In genomic region chr21:36861924-36862323, GRCh38 we compare ENCODE assay signal across 31 cellular contexts.
DNase-seq lines count a peak whose midpoint lies in the region; ATAC-seq and TF ChIP-seq lines count a peak whose summit lies in the region.
"Had no signal": no experiment of that assay in that cellular context is flagged by ENCODE, and none has a peak within 500 bp of the region (broad histone marks: within the 10 kb centered on the region; RNA-seq: fewer than 3 reads in every experiment).

No MANE protein-coding gene starts in this region.

- no peaks in the 10 kb centered on the region for H3K27me3 Mint-ChIP-seq in activated CD8-positive, alpha-beta T cell treated with anti-CD3 and anti-CD28 coated beads, Interleukin-2, amount 10 ng/mL, durations not matched to agents 7 days and 5 days (ENCODE audit: low read depth)
- no peaks in the 10 kb centered on the region for H3K27me3 Mint-ChIP-seq in activated CD8-positive, alpha-beta T cell treated with anti-CD3 and anti-CD28 coated beads for 36 hours
- H3K27me3 Mint-ChIP-seq in activated T-helper 17 cell treated with anti-CD3 and anti-CD28 coated beads, Interleukin-2, amount 50 U/mL, for 72 hours: no peaks in the 10 kb centered on the region
- no peaks in the 10 kb centered on the region for H3K27me3 Mint-ChIP-seq in type B pancreatic cell
- H3K27me3 Mint-ChIP-seq: activated CD4-positive, alpha-beta T cell treated with anti-CD3 and anti-CD28 coated beads, Interleukin-2, amount 10 ng/mL, durations not matched to agents 7 days and 5 days; activated CD8-positive, alpha-beta memory T cell treated with anti-CD3 and anti-CD28 coated beads, Interleukin-2, amount 10 ng/mL, durations not matched to agents 7 days and 5 days; CD4-positive, alpha-beta memory T cell; effector memory CD8-positive, alpha-beta T cell; stimulated activated naive B cell treated with anti-CD40 and anti-IgM and Interleukin-4, amounts not matched to agents 10 μg/mL and 1 μg/mL and 100 μg/mL, for 72 hours had no signal

- POLR2A ChIA-PET in activated CD8-positive, alpha-beta T cell treated with anti-CD3 and anti-CD28 coated beads, Interleukin-2, amount 10 ng/mL, durations not matched to agents 7 days and 5 days (lab: Charles Lee): no interaction called here
- POLR2A ChIA-PET in activated CD8-positive, alpha-beta T cell treated with anti-CD3 and anti-CD28 coated beads for 36 hours (lab: Charles Lee): no interaction called here

- CTCF ChIA-PET in activated CD8-positive, alpha-beta T cell treated with anti-CD3 and anti-CD28 coated beads, Interleukin-2, amount 10 ng/mL, durations not matched to agents 7 days and 5 days (lab: Charles Lee): no interaction called here
- CTCF ChIA-PET in activated CD8-positive, alpha-beta T cell treated with anti-CD3 and anti-CD28 coated beads for 36 hours (lab: Charles Lee): no interaction called here

- intact Hi-C loops in activated CD8-positive, alpha-beta T cell treated with anti-CD3 and anti-CD28 coated beads for 36 hours (cut with micrococcal nuclease): no loop called here

- no peak overlapping the region for H3K4me3 Mint-ChIP-seq in activated CD8-positive, alpha-beta T cell treated with anti-CD3 and anti-CD28 coated beads, Interleukin-2, amount 10 ng/mL, durations not matched to agents 7 days and 5 days
- H3K4me3 Mint-ChIP-seq in activated CD8-positive, alpha-beta T cell treated with anti-CD3 and anti-CD28 coated beads for 36 hours: no peak overlapping the region
- H3K4me3 Mint-ChIP-seq in activated T-helper 17 cell treated with anti-CD3 and anti-CD28 coated beads, Interleukin-2, amount 50 U/mL, for 72 hours: no peak overlapping the region
- H3K4me3 Mint-ChIP-seq in type B pancreatic cell: no peak overlapping the region
- H3K4me3 Mint-ChIP-seq: activated CD4-positive, alpha-beta T cell treated with anti-CD3 and anti-CD28 coated beads, Interleukin-2, amount 10 ng/mL, durations not matched to agents 7 days and 5 days; activated CD8-positive, alpha-beta memory T cell treated with anti-CD3 and anti-CD28 coated beads, Interleukin-2, amount 10 ng/mL, durations not matched to agents 7 days and 5 days; CD4-positive, alpha-beta memory T cell; effector memory CD8-positive, alpha-beta T cell; neural crest cell; stimulated activated naive B cell treated with anti-CD40 and anti-IgM and Interleukin-4, amounts not matched to agents 10 μg/mL and 1 μg/mL and 100 μg/mL, for 72 hours had no signal

- H3K27ac ChIP-seq in foreskin keratinocyte: peak overlapping the region; percentile 61
- H3K27ac ChIP-seq: adrenal gland, cardiac muscle cell, coronary artery, suprapubic skin, WERI-Rb-1 had no signal

- no peaks in the 10 kb centered on the region for H3K36me3 Mint-ChIP-seq in activated CD8-positive, alpha-beta T cell treated with anti-CD3 and anti-CD28 coated beads, Interleukin-2, amount 10 ng/mL, durations not matched to agents 7 days and 5 days (ENCODE audit: low read depth)
- no peaks in the 10 kb centered on the region for H3K36me3 Mint-ChIP-seq in activated CD8-positive, alpha-beta T cell treated with anti-CD3 and anti-CD28 coated beads for 36 hours (ENCODE audit: low read depth)
- peaks cover 8% of the 10 kb centered on the region for H3K36me3 Mint-ChIP-seq in activated T-helper 17 cell treated with anti-CD3 and anti-CD28 coated beads, Interleukin-2, amount 50 U/mL, for 72 hours (ENCODE audit: low read depth)
- no peaks in the 10 kb centered on the region for H3K36me3 Mint-ChIP-seq in type B pancreatic cell

- H3K4me1 Mint-ChIP-seq in activated CD8-positive, alpha-beta T cell treated with anti-CD3 and anti-CD28 coated beads, Interleukin-2, amount 10 ng/mL, durations not matched to agents 7 days and 5 days (ENCODE audit: low read depth): peaks cover 22% of the 10 kb centered on the region
- H3K4me1 Mint-ChIP-seq in activated CD8-positive, alpha-beta T cell treated with anti-CD3 and anti-CD28 coated beads for 36 hours (ENCODE audit: low read depth): peaks cover 22% of the 10 kb centered on the region
- peaks cover 7% of the 10 kb centered on the region for H3K4me1 Mint-ChIP-seq in activated T-helper 17 cell treated with anti-CD3 and anti-CD28 coated beads, Interleukin-2, amount 50 U/mL, for 72 hours
- peaks cover 13% of the 10 kb centered on the region for H3K4me1 Mint-ChIP-seq in type B pancreatic cell (ENCODE audit: unreplicated experiment)

- DNase-seq in activated CD8-positive, alpha-beta T cell treated with anti-CD3 and anti-CD28 coated beads, Interleukin-2, amount 10 ng/mL, durations not matched to agents 7 days and 5 days: no peak
- no peak for DNase-seq in activated CD8-positive, alpha-beta T cell treated with anti-CD3 and anti-CD28 coated beads for 36 hours
- DNase-seq in foreskin keratinocyte (no peak), type B pancreatic cell (ENCODE audit: extremely low spot score, unreplicated experiment) (no peak), D341Med (ENCODE audit: low spot score) (no peak), NCI-H2171 treated with DMSO at 0.1 percent for 48 hours (lab: John Stamatoyannopoulos, UW) (no peak)
- DNase-seq: 8988T; activated CD4-positive, alpha-beta T cell treated with anti-CD3 and anti-CD28 coated beads, Interleukin-2, amount 10 ng/mL, durations not matched to agents 7 days and 5 days; activated CD8-positive, alpha-beta memory T cell treated with anti-CD3 and anti-CD28 coated beads, Interleukin-2, amount 10 ng/mL, durations not matched to agents 7 days and 5 days; activated naive CD4-positive, alpha-beta T cell; activated T-cell treated with anti-CD3 and anti-CD28 coated beads, Interleukin-2, amount 50 U/mL, for 48 hours; adrenal gland; AML-193; CD4-positive, alpha-beta memory T cell; effector memory CD8-positive, alpha-beta T cell; foreskin melanocyte; KG1; NCI-H1436 treated with DMSO at 0.1 percent for 48 hours; NCI-H446 treated with DMSO at 0.1 percent for 48 hours; NCI-H82; stimulated activated CD4-positive, alpha-beta T cell treated with anti-CD3 and anti-CD28 coated beads, Interleukin-4, amount 100 ng/mL, for 4 hours; stimulated activated naive B cell treated with anti-CD40 and anti-IgM and Interleukin-4, amounts not matched to agents 10 μg/mL and 1 μg/mL and 100 μg/mL, for 72 hours; T-helper 9 cell; WERI-Rb-1 had no signal

- H3K27ac Mint-ChIP-seq in activated CD8-positive, alpha-beta T cell treated with anti-CD3 and anti-CD28 coated beads, Interleukin-2, amount 10 ng/mL, durations not matched to agents 7 days and 5 days: peak overlapping the region; percentile 16
- H3K27ac Mint-ChIP-seq in activated CD8-positive, alpha-beta T cell treated with anti-CD3 and anti-CD28 coated beads for 36 hours: no peak overlapping the region
- peak overlapping the region; percentile 11 for H3K27ac Mint-ChIP-seq in activated T-helper 17 cell treated with anti-CD3 and anti-CD28 coated beads, Interleukin-2, amount 50 U/mL, for 72 hours
- peak overlapping the region; percentile 0 for H3K27ac Mint-ChIP-seq in type B pancreatic cell
- H3K27ac Mint-ChIP-seq: activated CD4-positive, alpha-beta T cell treated with anti-CD3 and anti-CD28 coated beads, Interleukin-2, amount 10 ng/mL, durations not matched to agents 7 days and 5 days; activated CD8-positive, alpha-beta memory T cell treated with anti-CD3 and anti-CD28 coated beads, Interleukin-2, amount 10 ng/mL, durations not matched to agents 7 days and 5 days; CD4-positive, alpha-beta memory T cell; effector memory CD8-positive, alpha-beta T cell; stimulated activated naive B cell treated with anti-CD40 and anti-IgM and Interleukin-4, amounts not matched to agents 10 μg/mL and 1 μg/mL and 100 μg/mL, for 72 hours had no signal

- TF ChIP-seq CTCF in activated CD8-positive, alpha-beta T cell treated with anti-CD3 and anti-CD28 coated beads for 36 hours (IDR thresholded peaks at IDR 0.05): no peak
- TF ChIP-seq CTCF in foreskin keratinocyte (conservative IDR thresholded peaks at IDR 0.05) (no peak), type B pancreatic cell (conservative IDR thresholded peaks at IDR 0.05) (no peak)

- H3K9me3 Mint-ChIP-seq in activated CD8-positive, alpha-beta T cell treated with anti-CD3 and anti-CD28 coated beads, Interleukin-2, amount 10 ng/mL, durations not matched to agents 7 days and 5 days (ENCODE audit: insufficient read depth): no peaks in the 10 kb centered on the region
- H3K9me3 Mint-ChIP-seq in activated CD8-positive, alpha-beta T cell treated with anti-CD3 and anti-CD28 coated beads for 36 hours: no peaks in the 10 kb centered on the region
- H3K9me3 Mint-ChIP-seq in activated T-helper 17 cell treated with anti-CD3 and anti-CD28 coated beads, Interleukin-2, amount 50 U/mL, for 72 hours: no peaks in the 10 kb centered on the region
- H3K9me3 Mint-ChIP-seq in type B pancreatic cell: no peaks in the 10 kb centered on the region
- H3K9me3 Mint-ChIP-seq: CD4-positive, alpha-beta memory T cell; effector memory CD8-positive, alpha-beta T cell; neural crest cell had no signal

- no peaks in the 10 kb centered on the region for H3K27me3 ChIP-seq in foreskin keratinocyte
- H3K27me3 ChIP-seq: adrenal gland, cardiac muscle cell, suprapubic skin had no signal

- no peak for ATAC-seq in activated CD8-positive, alpha-beta T cell treated with anti-CD3 and anti-CD28 coated beads, Interleukin-2, amount 10 ng/mL, durations not matched to agents 7 days and 5 days
- no peak for ATAC-seq in activated CD8-positive, alpha-beta T cell treated with anti-CD3 and anti-CD28 coated beads for 36 hours
- ATAC-seq in activated T-helper 17 cell treated with anti-CD3 and anti-CD28 coated beads, Interleukin-2, amount 50 U/mL, for 72 hours (replicated peaks): no peak
- ATAC-seq in foreskin keratinocyte (no peak), HG03571 (IDR thresholded peaks at IDR 0.05; ENCODE audit: unreplicated experiment) (no peak)
- ATAC-seq: activated CD8-positive, alpha-beta memory T cell treated with anti-CD3 and anti-CD28 coated beads, Interleukin-2, amount 10 ng/mL, durations not matched to agents 7 days and 5 days; effector memory CD8-positive, alpha-beta T cell; sciatic nerve; stimulated activated naive B cell treated with anti-CD40 and anti-IgM and Interleukin-4, amounts not matched to agents 10 μg/mL and 1 μg/mL and 100 μg/mL, for 72 hours had no signal

- peaks cover 15% of the 10 kb centered on the region for H3K4me1 ChIP-seq in foreskin keratinocyte
- H3K4me1 ChIP-seq: suprapubic skin had no signal
